19 cellular contexts compared by ENCODE assay signal in genomic region chr2:217074576-217075224, GRCh38.
DNase-seq lines count a peak whose midpoint lies in the region; ATAC-seq and TF ChIP-seq lines count a peak whose summit lies in the region.
"Had no signal": no experiment of that assay in that cellular context is flagged by ENCODE, and none has a peak within 500 bp of the region (broad histone marks: within the 10 kb centered on the region; RNA-seq: fewer than 3 reads in every experiment).

No MANE protein-coding gene starts in this region.

- DNase-seq in astrocyte of the spinal cord (ENCODE audit: low read depth, low spot score) (peak; percentile 50), fibroblast of mammary gland (ENCODE audit: low read depth) (peak; percentile 63), mesothelial cell of epicardium (ENCODE audit: low spot score in 2 of 2, unreplicated experiment in 2 of 2) (no peak), hypothalamus (lab: John Stamatoyannopoulos, UW) (no peak), G401 (ENCODE audit: low spot score) (no peak)
- DNase-seq: activated naive CD4-positive, alpha-beta T cell treated with anti-CD3 and anti-CD28 coated beads, Interleukin-2, amount 50 U/mL, for 16 hours; DND-41; NCI-H187 treated with DMSO at 0.1 percent for 48 hours; NCI-H524 treated with DMSO at 0.1 percent for 48 hours; nucleus accumbens; Peyer's patch; upper lobe of right lung had no signal

- no peaks in the 10 kb centered on the region for H3K9me3 ChIP-seq in stomach smooth muscle (ENCODE audit: control insufficient read depth in 2 of 2, low read length in 2 of 2)
- H3K9me3 ChIP-seq: Peyer's patch, upper lobe of right lung had no signal

- H3K4me1 Mint-ChIP-seq in mesothelial cell of epicardium = peaks cover 27% of the 10 kb centered on the region
- H3K4me1 Mint-ChIP-seq: memory B cell, WTC11 had no signal

- H3K27me3 ChIP-seq in stomach smooth muscle (ENCODE audit: control insufficient read depth in 1 of 2, insufficient read depth in 2 of 2, low read length in 2 of 2) = no peaks in the 10 kb centered on the region
- H3K27me3 ChIP-seq: Peyer's patch, upper lobe of right lung had no signal

- no peaks in the 10 kb centered on the region for H3K27me3 Mint-ChIP-seq in mesothelial cell of epicardium (ENCODE audit: low read depth)
- H3K27me3 Mint-ChIP-seq: memory B cell had no signal

- H3K4me1 ChIP-seq in stomach smooth muscle (ENCODE audit: control insufficient read depth, insufficient read depth, low read length) = peaks cover 23% of the 10 kb centered on the region
- H3K4me1 ChIP-seq: Peyer's patch, upper lobe of right lung had no signal

- no peak for ATAC-seq in GM21576 (IDR thresholded peaks at IDR 0.05; ENCODE audit: unreplicated experiment)
- no peak for ATAC-seq in HG03565 (IDR thresholded peaks at IDR 0.05; ENCODE audit: unreplicated experiment)
- ATAC-seq: WTC11 had no signal

- no peaks in the 10 kb centered on the region for H3K36me3 Mint-ChIP-seq in mesothelial cell of epicardium
- H3K36me3 Mint-ChIP-seq: CD14-positive monocyte, memory B cell, WTC11 had no signal

- no peaks in the 10 kb centered on the region for H3K9me3 Mint-ChIP-seq in mesothelial cell of epicardium
- H3K9me3 Mint-ChIP-seq: CD14-positive monocyte, HFFc6, memory B cell, WTC11 had no signal

- in situ Hi-C loops in astrocyte of the spinal cord (cut with HindIII; ENCODE audit: low sequenced_read_pairs) = no loop called here
- in situ Hi-C loops in G401 (cut with HindIII; ENCODE audit: low sequenced_read_pairs) = no loop called here

- H3K9ac ChIP-seq in stomach smooth muscle (ENCODE audit: low read length in 2 of 2) = no peak overlapping the region

- H3K4me3 ChIP-seq in astrocyte of the spinal cord (ENCODE audit: low read depth, low read length) (no peak overlapping the region), fibroblast of mammary gland (ENCODE audit: control insufficient read depth, low read depth, low read length) (no peak overlapping the region), stomach smooth muscle (ENCODE audit: low read length in 2 of 2) (no peak overlapping the region)
- H3K4me3 ChIP-seq: Peyer's patch, upper lobe of right lung had no signal

- no peak overlapping the region for H3K4me3 Mint-ChIP-seq in mesothelial cell of epicardium
- H3K4me3 Mint-ChIP-seq: HFFc6, memory B cell, WTC11 had no signal

- H3K27ac Mint-ChIP-seq in mesothelial cell of epicardium = peak overlapping the region; percentile 68
- H3K27ac Mint-ChIP-seq: HFFc6, memory B cell, WTC11 had no signal

- peak overlapping the region; percentile 53 for H3K27ac ChIP-seq in stomach smooth muscle (ENCODE audit: low read length)
- H3K27ac ChIP-seq: upper lobe of right lung had no signal

- no peaks in the 10 kb centered on the region for H3K36me3 ChIP-seq in stomach smooth muscle (ENCODE audit: control insufficient read depth in 2 of 2, insufficient read depth in 2 of 2, low read length in 2 of 2)
- H3K36me3 ChIP-seq: Peyer's patch, upper lobe of right lung had no signal

- no peak for TF ChIP-seq CTCF in astrocyte of the spinal cord (IDR thresholded peaks at IDR 0.05; ENCODE audit: low read depth, low read length)
- no peak for TF ChIP-seq CTCF in fibroblast of mammary gland (conservative IDR thresholded peaks at IDR 0.05; ENCODE audit: control insufficient read depth, insufficient read depth, low read depth, low read length)
- TF ChIP-seq CTCF in mesothelial cell of epicardium (IDR thresholded peaks at IDR 0.05; ENCODE audit: unreplicated experiment) = no peak

Comparison
In these comparisons a context has a peak if more than half of its experiments do, and no peak if none do; other contexts are left out.
1. DNase-seq: peak in astrocyte of the spinal cord (single experiment) and fibroblast of mammary gland (single experiment); none in mesothelial cell of epicardium (0 of 2), hypothalamus (0 of 51) and G401 (single experiment).